In the genomic region with DNA sequence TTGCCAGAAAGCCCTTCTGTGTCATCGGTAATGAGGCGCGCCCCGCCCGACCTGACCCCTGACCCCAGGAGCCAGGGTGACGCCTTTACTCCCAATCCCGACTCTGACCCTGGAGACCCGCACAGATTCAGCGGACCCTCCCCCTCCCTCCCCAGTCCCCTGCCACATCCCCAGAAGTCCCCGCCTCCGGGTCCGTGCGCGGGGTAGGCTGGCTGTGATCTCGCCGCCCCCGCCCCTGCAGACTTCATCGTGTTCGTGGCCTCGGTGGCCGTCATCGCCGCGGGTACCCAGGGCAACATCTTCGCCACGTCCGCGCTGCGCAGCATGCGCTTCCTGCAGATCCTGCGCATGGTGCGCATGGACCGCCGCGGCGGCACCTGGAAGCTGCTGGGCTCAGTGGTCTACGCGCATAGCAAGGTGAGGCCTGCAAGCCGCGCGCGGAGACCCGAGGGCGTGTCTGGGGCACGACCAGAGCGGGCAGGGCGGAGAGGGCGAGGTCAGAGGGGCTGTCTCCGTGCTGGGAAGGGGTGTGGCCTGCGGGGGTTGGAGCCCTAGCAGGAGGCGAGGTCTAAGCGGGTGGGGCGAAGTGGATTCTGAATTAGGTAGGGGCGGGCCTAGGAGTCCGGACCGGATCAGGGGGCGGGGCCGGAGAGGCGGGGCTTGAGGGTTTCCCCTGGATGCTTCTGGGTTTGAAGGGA, we compare ENCODE assay signal across 8 cellular contexts. TPM values are rescaled to one million over a fixed set of nuclear protein-coding genes. Genes with fewer than 3 reads are reported as not detected.
DNase-seq lines count a peak whose midpoint lies in the region; ATAC-seq, FAIRE-seq and TF ChIP-seq lines count a peak whose summit lies in the region.

No MANE protein-coding gene starts in this region.

- peak overlapping the region; percentile 89 for H2AFZ ChIP-seq in astrocyte (ENCODE audit: low read depth, low read length)

- H3K36me3 ChIP-seq in astrocyte (ENCODE audit: insufficient read depth, low read length) (no peaks in the 10 kb centered on the region), kidney epithelial cell (ENCODE audit: control insufficient read depth, insufficient read depth, low read length) (no peaks in the 10 kb centered on the region)

- TF ChIP-seq CTCF in astrocyte (IDR thresholded peaks at IDR 0.05; ENCODE audit: insufficient read depth, low read depth, low read length) (no peak), kidney epithelial cell (IDR thresholded peaks at IDR 0.05; ENCODE audit: insufficient read depth, low read length, poor library complexity, severe bottlenecking) (no peak)

- peak; percentile 87 for ATAC-seq in HG02678 (IDR thresholded peaks at IDR 0.05; ENCODE audit: unreplicated experiment)

- no peaks in the 10 kb centered on the region for H3K36me3 Mint-ChIP-seq in T-helper 1 cell treated with Interleukin-12 subunit alpha and Interleukin-12 subunit beta and Interleukin-4 antibody, amounts not matched to agents 30 μg/mL and 1 μg/mL, for 36 hours (ENCODE audit: low read depth)
- H3K36me3 Mint-ChIP-seq in astrocyte (ENCODE audit: low read depth, unreplicated experiment): no peaks in the 10 kb centered on the region

- no peak overlapping the region for H3K27ac ChIP-seq in astrocyte (ENCODE audit: low read depth, low read length)

- H3K27me3 Mint-ChIP-seq in T-helper 1 cell treated with Interleukin-12 subunit alpha and Interleukin-12 subunit beta and Interleukin-4 antibody, amounts not matched to agents 30 μg/mL and 1 μg/mL, for 36 hours (ENCODE audit: low read depth): peaks cover 8% of the 10 kb centered on the region
- peaks cover 39% of the 10 kb centered on the region for H3K27me3 Mint-ChIP-seq in astrocyte (ENCODE audit: low read depth, unreplicated experiment)

- H3K79me2 ChIP-seq in astrocyte (ENCODE audit: insufficient read depth, low read length): no peaks in the 10 kb centered on the region

- H3K4me1 ChIP-seq in astrocyte (ENCODE audit: insufficient read depth, low read length): no peaks in the 10 kb centered on the region

- no peaks in the 10 kb centered on the region for H4K20me1 ChIP-seq in astrocyte (ENCODE audit: insufficient read depth, low read length)

- no peaks in the 10 kb centered on the region for H3K9me3 ChIP-seq in astrocyte (ENCODE audit: insufficient read depth, low read depth, low read length)

- H3K9me3 Mint-ChIP-seq in T-helper 1 cell treated with Interleukin-12 subunit alpha and Interleukin-12 subunit beta and Interleukin-4 antibody, amounts not matched to agents 30 μg/mL and 1 μg/mL, for 36 hours: no peaks in the 10 kb centered on the region
- no peaks in the 10 kb centered on the region for H3K9me3 Mint-ChIP-seq in astrocyte (ENCODE audit: unreplicated experiment)

- peak overlapping the region; percentile 67 for H3K4me3 Mint-ChIP-seq in T-helper 1 cell treated with Interleukin-12 subunit alpha and Interleukin-12 subunit beta and Interleukin-4 antibody, amounts not matched to agents 30 μg/mL and 1 μg/mL, for 36 hours
- peak overlapping the region; percentile 54 for H3K4me3 Mint-ChIP-seq in astrocyte (ENCODE audit: unreplicated experiment)

- H3K4me3 ChIP-seq in GM08714 (ENCODE audit: low read length) (peak overlapping the region; percentile 51; the same call in 1 of the 2 replicates), astrocyte (ENCODE audit: insufficient read depth, low read depth, low read length) (peak overlapping the region; percentile 33), kidney epithelial cell (ENCODE audit: low read depth, low read length) (peak overlapping the region; percentile 33)

- H3K4me2 ChIP-seq in astrocyte (ENCODE audit: low read length): peak overlapping the region; percentile 86

- no peak for DNase-seq in astrocyte (ENCODE audit: low read depth)
- DNase-seq in kidney epithelial cell (ENCODE audit: low read depth): no peak
- peak; percentile 65 to 87 (median 67) for DNase-seq in stimulated activated CD4-positive, alpha-beta T cell treated with anti-CD3 and anti-CD28 coated beads, TNF-alpha, amount 100 ng/mL, for 24 hours (ENCODE audit: low read depth in 3 of 3)
- DNase-seq in NCI-H524 (lab: John Stamatoyannopoulos, UW): no peak
- no peak for DNase-seq in putamen (ENCODE audit: low spot score)

- peaks cover 14% of the 10 kb centered on the region for H3K4me1 Mint-ChIP-seq in T-helper 1 cell treated with Interleukin-12 subunit alpha and Interleukin-12 subunit beta and Interleukin-4 antibody, amounts not matched to agents 30 μg/mL and 1 μg/mL, for 36 hours (ENCODE audit: low read depth)
- no peaks in the 10 kb centered on the region for H3K4me1 Mint-ChIP-seq in astrocyte (ENCODE audit: low read depth, unreplicated experiment)

- no peak for FAIRE-seq in astrocyte (lab: Jason Lieb, UNC)

- H3K27me3 ChIP-seq in astrocyte (ENCODE audit: insufficient read depth, low read length) (peaks cover 5% of the 10 kb centered on the region), kidney epithelial cell (ENCODE audit: control insufficient read depth, insufficient read depth, low read length) (peaks cover 8% of the 10 kb centered on the region)

- H3K27ac Mint-ChIP-seq in T-helper 1 cell treated with Interleukin-12 subunit alpha and Interleukin-12 subunit beta and Interleukin-4 antibody, amounts not matched to agents 30 μg/mL and 1 μg/mL, for 36 hours: peak overlapping the region; percentile 73
- no peak overlapping the region for H3K27ac Mint-ChIP-seq in astrocyte (ENCODE audit: unreplicated experiment)

- H3K9ac ChIP-seq in astrocyte (ENCODE audit: low read length): no peak overlapping the region

RNA-seq across cellular contexts. Expression of gene KCNQ4, which starts 34.8 kb away (rescaled TPM):
- total RNA-seq in astrocyte (0.89 and 1.5 TPM in 2 replicates), kidney epithelial cell (2.8 and 3.4 TPM in 2 replicates)

RNA-seq across cellular contexts. Expression of gene CITED4, which starts 43.8 kb away (rescaled TPM):
- total RNA-seq in astrocyte: 4.8 and 7.1 TPM in 2 replicates
- 31.0 and 48.6 TPM in 2 replicates for total RNA-seq in kidney epithelial cell

Comparison
In these comparisons a context has a peak if more than half of its experiments do, and no peak if none do; other contexts are left out.
1. DNase-seq: peak in stimulated activated CD4-positive, alpha-beta T cell treated with anti-CD3 and anti-CD28 coated beads, TNF-alpha, amount 100 ng/mL, for 24 hours (3 of 3); none in astrocyte (single experiment), kidney epithelial cell (single experiment), NCI-H524 (0 of 2) and putamen (single experiment).
2. Peak in every context shown above with its lines, with median percentiles within 50 percentile points of each other: H3K4me3 ChIP-seq.